18 cellular contexts compared by ENCODE assay signal in genomic region chr10:68876246-68876918, GRCh38. TPM values are rescaled to one million over a fixed set of nuclear protein-coding genes. Genes with fewer than 3 reads are reported as not detected.
A peak's percentile ranks its signal among the peaks of the same experiment; 100 is the strongest.
DNase-seq lines count a peak whose midpoint lies in the region; ATAC-seq and TF ChIP-seq lines count a peak whose summit lies in the region.
"Had no signal": no experiment of that assay in that cellular context is flagged by ENCODE, and none has a peak within 500 bp of the region (broad histone marks: within the 10 kb centered on the region; RNA-seq: fewer than 3 reads in every experiment).

No MANE protein-coding gene starts in this region.

- no peak for TF ChIP-seq EP300 in stomach (IDR thresholded peaks at IDR 0.05)

- CTCF ChIA-PET in CD8-positive, alpha-beta T cell (lab: Charles Lee): no interaction called here

- no peaks in the 10 kb centered on the region for H3K4me1 Mint-ChIP-seq in CD8-positive, alpha-beta T cell (ENCODE audit: low read depth)
- H3K4me1 Mint-ChIP-seq: CD14-positive monocyte, memory B cell had no signal

- no peak for TF ChIP-seq POLR2A in stomach (IDR thresholded peaks at IDR 0.05)

- H3K4me3 Mint-ChIP-seq in CD8-positive, alpha-beta T cell: no peak overlapping the region
- H3K4me3 Mint-ChIP-seq: CD14-positive monocyte; effector memory CD8-positive, alpha-beta T cell; memory B cell; T-helper 1 cell treated with Interleukin-12 subunit alpha and Interleukin-12 subunit beta and Interleukin-4 antibody, amounts not matched to agents 30 μg/mL and 1 μg/mL, for 36 hours had no signal

- H3K27ac ChIP-seq in left lung (no peak overlapping the region), stomach (peak overlapping the region in 4 of 5 donors; percentile 26 to 70 (median 42)), ascending aorta (no peak overlapping the region)
- no peak overlapping the region for H3K27ac ChIP-seq in CD8-positive, alpha-beta T cell (ENCODE audit: low read depth, low read length)
- H3K27ac ChIP-seq: HL-60 had no signal

- TF ChIP-seq CTCF in left lung (IDR thresholded peaks at IDR 0.05): no peak
- TF ChIP-seq CTCF in stomach (IDR thresholded peaks at IDR 0.05): no peak
- no peak for TF ChIP-seq CTCF in ascending aorta (IDR thresholded peaks at IDR 0.05)
- no peak for TF ChIP-seq CTCF in CD8-positive, alpha-beta T cell (IDR thresholded peaks at IDR 0.05)

- no peaks in the 10 kb centered on the region for H3K4me1 ChIP-seq in left lung
- peaks cover 6 to 56% (median 27%) of the 10 kb centered on the region in 4 donors for H3K4me1 ChIP-seq in stomach
- no peaks in the 10 kb centered on the region for H3K4me1 ChIP-seq in ascending aorta
- no peaks in the 10 kb centered on the region for H3K4me1 ChIP-seq in CD8-positive, alpha-beta T cell (ENCODE audit: insufficient read depth, low read length)

- peak; percentile 19 for ATAC-seq in left lung
- no peak for ATAC-seq in CD8-positive, alpha-beta T cell
- ATAC-seq: effector memory CD8-positive, alpha-beta T cell; HCT116; Right ventricle myocardium inferior had no signal

- 55 to 71% (median 60%) methylated on average over 11 of the region's 11 CpGs for WGBS in stomach, 5 donors

- DNase-seq in DMS79 treated with DMSO at 0.1 percent for 48 hours (lab: John Stamatoyannopoulos, UW): peak; percentile 45
- no peak for DNase-seq in DMS79 (lab: John Stamatoyannopoulos, UW)
- peak; percentile 5 for DNase-seq in amniotic epithelial cell (ENCODE audit: low read depth)
- no peak for DNase-seq in left lung
- no peak for DNase-seq in stomach
- no peak for DNase-seq in ascending aorta (ENCODE audit: low spot score in 2 of 2)
- no peak for DNase-seq in CD8-positive, alpha-beta T cell
- no peak for DNase-seq in stimulated activated CD4-positive, alpha-beta T cell treated with anti-CD3 and anti-CD28 coated beads, Interleukin-4, amount 100 ng/mL, for 4 hours
- DNase-seq: 8988T; activated CD4-positive, CD25-positive, alpha-beta regulatory T cell treated with anti-CD3 and anti-CD28 coated beads, Interleukin-2, amount 50 U/mL, for 72 hours; effector memory CD8-positive, alpha-beta T cell; NK-92 treated with Interleukin-12 subunit alpha and Interleukin-12 subunit beta, amount 100 ng/mL, for 24 hours had no signal

- POLR2A ChIA-PET in CD8-positive, alpha-beta T cell (lab: Charles Lee): no interaction called here

- no peaks in the 10 kb centered on the region for H3K27me3 Mint-ChIP-seq in CD8-positive, alpha-beta T cell (ENCODE audit: low read depth)
- H3K27me3 Mint-ChIP-seq: effector memory CD8-positive, alpha-beta T cell; memory B cell had no signal

- H3K9me3 ChIP-seq in left lung (no peaks in the 10 kb centered on the region), stomach (no peaks in the 10 kb centered on the region), ascending aorta (no peaks in the 10 kb centered on the region)
- no peaks in the 10 kb centered on the region for H3K9me3 ChIP-seq in CD8-positive, alpha-beta T cell (ENCODE audit: low read length)

- no peaks in the 10 kb centered on the region for H3K9me3 Mint-ChIP-seq in CD8-positive, alpha-beta T cell
- H3K9me3 Mint-ChIP-seq: effector memory CD8-positive, alpha-beta T cell; memory B cell; T-helper 1 cell treated with Interleukin-12 subunit alpha and Interleukin-12 subunit beta and Interleukin-4 antibody, amounts not matched to agents 30 μg/mL and 1 μg/mL, for 36 hours had no signal

- H3K4me3 ChIP-seq in left lung (no peak overlapping the region), stomach (no peak overlapping the region), ascending aorta (no peak overlapping the region)
- H3K4me3 ChIP-seq in CD8-positive, alpha-beta T cell (ENCODE audit: low read depth, low read length): no peak overlapping the region

- intact Hi-C loops in left lung (cut with DNase I) (no loop called here), stomach (cut with DNase I; ENCODE audit: low total_unique reads) (no loop called here), ascending aorta (cut with DNase I) (no loop called here)
- intact Hi-C loops in CD8-positive, alpha-beta T cell (cut with DNase I, micrococcal nuclease): no loop called here

- H3K27me3 ChIP-seq in left lung: no peaks in the 10 kb centered on the region
- H3K27me3 ChIP-seq in stomach: no peaks in the 10 kb centered on the region
- no peaks in the 10 kb centered on the region for H3K27me3 ChIP-seq in ascending aorta
- no peaks in the 10 kb centered on the region for H3K27me3 ChIP-seq in CD8-positive, alpha-beta T cell (ENCODE audit: insufficient read depth, low read length)

- H3K36me3 ChIP-seq in left lung (no peaks in the 10 kb centered on the region), stomach (no peaks in the 10 kb centered on the region), ascending aorta (no peaks in the 10 kb centered on the region)
- H3K36me3 ChIP-seq in CD8-positive, alpha-beta T cell (ENCODE audit: insufficient read depth, low read length): no peaks in the 10 kb centered on the region

- no peaks in the 10 kb centered on the region for H3K36me3 Mint-ChIP-seq in CD8-positive, alpha-beta T cell
- H3K36me3 Mint-ChIP-seq: CD14-positive monocyte, memory B cell had no signal

- no peak overlapping the region for H3K27ac Mint-ChIP-seq in CD8-positive, alpha-beta T cell
- H3K27ac Mint-ChIP-seq: CD14-positive monocyte; effector memory CD8-positive, alpha-beta T cell; memory B cell; T-helper 1 cell treated with Interleukin-12 subunit alpha and Interleukin-12 subunit beta and Interleukin-4 antibody, amounts not matched to agents 30 μg/mL and 1 μg/mL, for 36 hours had no signal

RNA-seq across cellular contexts. Expression of gene DDX50, which starts 24.7 kb away (rescaled TPM):
- total RNA-seq in left lung (10 to 100 TPM; 25.8 to 27.6 TPM), stomach (100 to 1,000 TPM in 1 of 5 donors, 10 to 100 TPM in 3, 1 to 10 TPM in 1; 9.3 to 102 (median 56.2) TPM), ascending aorta (40.7 TPM)
- polyA plus RNA-seq in stomach: 10 to 100 TPM; 18.8 to 34.7 (median 23.3) TPM
- 10 to 100 TPM; 49.4 to 56.3 TPM for total RNA-seq in CD8-positive, alpha-beta T cell

RNA-seq across cellular contexts. Expression of gene STOX1, which starts 49.1 kb away (rescaled TPM):
- total RNA-seq in left lung (1 to 10 TPM; 1.1 to 3.5 TPM), stomach (10 to 100 TPM in 1 of 5 donors, 1 to 10 TPM in 4; 1.2 to 13.8 (median 8.3) TPM), ascending aorta (0.11 TPM)
- polyA plus RNA-seq in stomach: 1 to 10 TPM; 1.8 to 3.8 (median 2.6) TPM
- under 1 TPM in 1 of 2 experiments, not detected in 1; 0.11 TPM for total RNA-seq in CD8-positive, alpha-beta T cell
- polyA plus RNA-seq: CD14-positive monocyte had no signal

Comparison
In these comparisons a context has a peak if more than half of its experiments do, and no peak if none do; other contexts are left out.
1. DNase-seq: peak in DMS79 treated with DMSO at 0.1 percent for 48 hours (single experiment) and amniotic epithelial cell (single experiment); none in DMS79 (single experiment), left lung (0 of 2), stomach (single experiment), ascending aorta (0 of 2), CD8-positive, alpha-beta T cell (0 of 7) and stimulated activated CD4-positive, alpha-beta T cell treated with anti-CD3 and anti-CD28 coated beads, Interleukin-4, amount 100 ng/mL, for 4 hours (0 of 2).
2. H3K27ac ChIP-seq: peak in stomach (4 of 5); none in left lung (0 of 2), ascending aorta (0 of 2) and CD8-positive, alpha-beta T cell (single experiment).